Comparison of ENCODE assay signal across 1 cellular context in genomic region chr21:42067531-42068255, GRCh38.
A peak's percentile ranks its signal among the peaks of the same experiment; 100 is the strongest.
TF ChIP-seq lines count a peak whose summit lies in the region.

No MANE protein-coding gene starts in this region.

TF ChIP-seq in HepG2, 621 proteins besides CTCF, POLR2A, EP300 and RAD21:
- TF ChIP-seq SIX4 (CRISPR knock-in tag; IDR thresholded peaks at IDR 0.05), result no peak
- TF ChIP-seq, protein P1, sequence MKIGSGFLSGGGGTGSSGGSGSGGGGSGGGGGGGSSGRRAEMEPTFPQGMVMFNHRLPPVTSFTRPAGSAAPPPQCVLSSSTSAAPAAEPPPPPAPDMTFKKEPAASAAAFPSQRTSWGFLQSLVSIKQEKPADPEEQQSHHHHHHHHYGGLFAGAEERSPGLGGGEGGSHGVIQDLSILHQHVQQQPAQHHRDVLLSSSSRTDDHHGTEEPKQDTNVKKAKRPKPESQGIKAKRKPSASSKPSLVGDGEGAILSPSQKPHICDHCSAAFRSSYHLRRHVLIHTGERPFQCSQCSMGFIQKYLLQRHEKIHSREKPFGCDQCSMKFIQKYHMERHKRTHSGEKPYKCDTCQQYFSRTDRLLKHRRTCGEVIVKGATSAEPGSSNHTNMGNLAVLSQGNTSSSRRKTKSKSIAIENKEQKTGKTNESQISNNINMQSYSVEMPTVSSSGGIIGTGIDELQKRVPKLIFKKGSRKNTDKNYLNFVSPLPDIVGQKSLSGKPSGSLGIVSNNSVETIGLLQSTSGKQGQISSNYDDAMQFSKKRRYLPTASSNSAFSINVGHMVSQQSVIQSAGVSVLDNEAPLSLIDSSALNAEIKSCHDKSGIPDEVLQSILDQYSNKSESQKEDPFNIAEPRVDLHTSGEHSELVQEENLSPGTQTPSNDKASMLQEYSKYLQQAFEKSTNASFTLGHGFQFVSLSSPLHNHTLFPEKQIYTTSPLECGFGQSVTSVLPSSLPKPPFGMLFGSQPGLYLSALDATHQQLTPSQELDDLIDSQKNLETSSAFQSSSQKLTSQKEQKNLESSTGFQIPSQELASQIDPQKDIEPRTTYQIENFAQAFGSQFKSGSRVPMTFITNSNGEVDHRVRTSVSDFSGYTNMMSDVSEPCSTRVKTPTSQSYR (CRISPR knock-in tag; IDR thresholded peaks at IDR 0.05; ENCODE audit: borderline replicate concordance), result 0 out of 2 replicates have a peak, but pooled peaks have one; percentile 32
- TF ChIP-seq, protein P2, sequence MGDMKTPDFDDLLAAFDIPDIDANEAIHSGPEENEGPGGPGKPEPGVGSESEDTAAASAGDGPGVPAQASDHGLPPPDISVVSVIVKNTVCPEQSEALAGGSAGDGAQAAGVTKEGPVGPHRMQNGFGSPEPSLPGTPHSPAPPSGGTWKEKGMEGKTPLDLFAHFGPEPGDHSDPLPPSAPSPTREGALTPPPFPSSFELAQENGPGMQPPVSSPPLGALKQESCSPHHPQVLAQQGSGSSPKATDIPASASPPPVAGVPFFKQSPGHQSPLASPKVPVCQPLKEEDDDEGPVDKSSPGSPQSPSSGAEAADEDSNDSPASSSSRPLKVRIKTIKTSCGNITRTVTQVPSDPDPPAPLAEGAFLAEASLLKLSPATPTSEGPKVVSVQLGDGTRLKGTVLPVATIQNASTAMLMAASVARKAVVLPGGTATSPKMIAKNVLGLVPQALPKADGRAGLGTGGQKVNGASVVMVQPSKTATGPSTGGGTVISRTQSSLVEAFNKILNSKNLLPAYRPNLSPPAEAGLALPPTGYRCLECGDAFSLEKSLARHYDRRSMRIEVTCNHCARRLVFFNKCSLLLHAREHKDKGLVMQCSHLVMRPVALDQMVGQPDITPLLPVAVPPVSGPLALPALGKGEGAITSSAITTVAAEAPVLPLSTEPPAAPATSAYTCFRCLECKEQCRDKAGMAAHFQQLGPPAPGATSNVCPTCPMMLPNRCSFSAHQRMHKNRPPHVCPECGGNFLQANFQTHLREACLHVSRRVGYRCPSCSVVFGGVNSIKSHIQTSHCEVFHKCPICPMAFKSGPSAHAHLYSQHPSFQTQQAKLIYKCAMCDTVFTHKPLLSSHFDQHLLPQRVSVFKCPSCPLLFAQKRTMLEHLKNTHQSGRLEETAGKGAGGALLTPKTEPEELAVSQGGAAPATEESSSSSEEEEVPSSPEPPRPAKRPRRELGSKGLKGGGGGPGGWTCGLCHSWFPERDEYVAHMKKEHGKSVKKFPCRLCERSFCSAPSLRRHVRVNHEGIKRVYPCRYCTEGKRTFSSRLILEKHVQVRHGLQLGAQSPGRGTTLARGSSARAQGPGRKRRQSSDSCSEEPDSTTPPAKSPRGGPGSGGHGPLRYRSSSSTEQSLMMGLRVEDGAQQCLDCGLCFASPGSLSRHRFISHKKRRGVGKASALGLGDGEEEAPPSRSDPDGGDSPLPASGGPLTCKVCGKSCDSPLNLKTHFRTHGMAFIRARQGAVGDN (CRISPR knock-in tag; IDR thresholded peaks at IDR 0.05), result peak; percentile 24
